10 cellular contexts compared by ENCODE assay signal in the genomic region with DNA sequence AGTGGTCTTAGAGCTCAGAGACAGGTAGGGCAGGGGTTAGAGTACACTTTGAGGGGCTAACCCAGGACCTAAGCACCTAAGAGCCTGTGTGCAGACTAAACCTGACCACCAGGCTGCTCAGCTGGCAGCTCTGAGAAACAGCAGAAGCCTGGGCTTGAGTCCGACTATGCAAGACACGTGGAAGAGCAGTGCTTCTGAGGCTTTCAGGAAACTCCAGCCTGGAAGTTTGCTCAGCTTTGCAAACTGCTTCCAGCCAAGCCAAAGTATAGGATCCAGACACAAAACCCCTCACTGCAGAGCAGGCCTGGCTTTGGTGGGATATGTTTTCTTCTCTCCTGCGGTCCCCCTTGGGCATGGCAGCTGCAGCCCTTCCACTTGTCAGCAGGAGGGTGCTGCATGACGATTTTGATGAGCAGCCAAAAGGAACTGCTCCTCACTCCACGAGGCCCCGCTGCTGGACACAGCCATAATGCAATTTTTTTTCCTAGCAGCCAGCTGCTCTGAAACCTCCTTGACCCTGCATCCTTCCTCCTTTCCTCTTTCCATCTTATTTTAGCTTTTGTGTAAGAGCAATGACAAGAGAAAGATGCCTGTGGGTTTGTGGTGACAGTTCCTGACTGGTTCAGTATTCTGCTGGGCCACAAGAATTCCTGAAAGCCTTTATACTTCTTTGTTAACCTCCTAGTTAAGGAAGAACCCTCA.
DNase-seq lines count a peak whose midpoint lies in the region; ATAC-seq, FAIRE-seq and TF ChIP-seq lines count a peak whose summit lies in the region.
"Had no signal": no experiment of that assay in that cellular context is flagged by ENCODE, and none has a peak within 500 bp of the region (broad histone marks: within the 10 kb centered on the region; RNA-seq: fewer than 3 reads in every experiment).

No MANE protein-coding gene starts in this region.

- H3K36me3 ChIP-seq in brain microvascular endothelial cell (replicated peaks) (no peaks in the 10 kb centered on the region), stomach smooth muscle (ENCODE audit: control insufficient read depth in 2 of 2, insufficient read depth in 2 of 2, low read length in 2 of 2) (no peaks in the 10 kb centered on the region)

- H3K9ac ChIP-seq in stomach smooth muscle (ENCODE audit: low read length in 2 of 2), result no peak overlapping the region

- DNase-seq in HTR-8/SVneo (ENCODE audit: insufficient read length, low spot score), result peak; percentile 59
- DNase-seq in brain microvascular endothelial cell, result peak; percentile 82
- DNase-seq in kidney tubule cell (ENCODE audit: low spot score), result peak; percentile 49
- DNase-seq in KG1 (lab: John Stamatoyannopoulos, UW), result no peak
- no peak for DNase-seq in NCI-H82 (lab: John Stamatoyannopoulos, UW)
- DNase-seq: activated naive CD4-positive, alpha-beta T cell had no signal

- in situ Hi-C loops in brain microvascular endothelial cell (cut with HindIII; ENCODE audit: low pct_ligation_motif_present, low sequenced_read_pairs), result no loop called here

- H3K4me3 ChIP-seq in brain microvascular endothelial cell (ENCODE audit: low read depth, low read length) (no peak overlapping the region), stomach smooth muscle (ENCODE audit: low read length in 2 of 2) (peak overlapping the region in 1 of 2 donors; percentile 47)
- H3K4me3 ChIP-seq: skin epidermis had no signal

- no peaks in the 10 kb centered on the region for H3K9me3 ChIP-seq in stomach smooth muscle (ENCODE audit: control insufficient read depth in 2 of 2, low read length in 2 of 2)

- peaks cover 30% of the 10 kb centered on the region for H3K4me1 ChIP-seq in stomach smooth muscle (ENCODE audit: control insufficient read depth, insufficient read depth, low read length)

- no peak for ATAC-seq in HG03280 (IDR thresholded peaks at IDR 0.05; ENCODE audit: unreplicated experiment)
- no peak for ATAC-seq in HG03025 (IDR thresholded peaks at IDR 0.05; ENCODE audit: low FRiP score, unreplicated experiment)

- peak; percentile 13 for FAIRE-seq in HTR-8/SVneo (lab: Jason Lieb, UNC)

- TF ChIP-seq CTCF in brain microvascular endothelial cell (IDR thresholded peaks at IDR 0.05; ENCODE audit: low read depth, low read length, missing control alignments), result peak; percentile 27

- H3K27me3 ChIP-seq in brain microvascular endothelial cell (replicated peaks) (no peaks in the 10 kb centered on the region), stomach smooth muscle (ENCODE audit: control insufficient read depth in 1 of 2, insufficient read depth in 2 of 2, low read length in 2 of 2) (no peaks in the 10 kb centered on the region)

- H3K27ac ChIP-seq in brain microvascular endothelial cell (peak overlapping the region; percentile 50), stomach smooth muscle (ENCODE audit: low read length) (peak overlapping the region; percentile 49)
- H3K27ac ChIP-seq: skin epidermis had no signal

Comparison
In these comparisons a context has a peak if more than half of its experiments do, and no peak if none do; other contexts are left out.
1. DNase-seq: peak in HTR-8/SVneo (single experiment), brain microvascular endothelial cell (single experiment) and kidney tubule cell (single experiment); none in KG1 (single experiment) and NCI-H82 (single experiment).